In genomic region chr16:19432429-19432828, GRCh38 we compare ENCODE assay signal across 11 cellular contexts. TPM values are rescaled to one million over a fixed set of nuclear protein-coding genes. Genes with fewer than 3 reads are reported as not detected.
DNase-seq lines count a peak whose midpoint lies in the region; ATAC-seq and TF ChIP-seq lines count a peak whose summit lies in the region.
"Had no signal": no experiment of that assay in that cellular context is flagged by ENCODE, and none has a peak within 500 bp of the region (broad histone marks: within the 10 kb centered on the region; RNA-seq: fewer than 3 reads in every experiment).

No MANE protein-coding gene starts in this region.

- no peak for TF ChIP-seq POLR2A in body of pancreas (IDR thresholded peaks at IDR 0.05)

- no peaks in the 10 kb centered on the region for H3K9me3 ChIP-seq in body of pancreas
- H3K9me3 ChIP-seq: MG63, ovary had no signal

- intact Hi-C loops in body of pancreas (cut with DNase I) = no loop called here

- H3K27me3 ChIP-seq in body of pancreas = no peaks in the 10 kb centered on the region
- H3K27me3 ChIP-seq: MG63, ovary had no signal

- ATAC-seq in body of pancreas = peak; percentile 82
- ATAC-seq in GM18519 (IDR thresholded peaks at IDR 0.05; ENCODE audit: low FRiP score, unreplicated experiment) = no peak
- ATAC-seq: activated CD8-positive, alpha-beta T cell treated with anti-CD3 and anti-CD28 coated beads for 36 hours had no signal

- no peak overlapping the region for H3K4me3 ChIP-seq in body of pancreas
- H3K4me3 ChIP-seq: MG63, ovary had no signal

- H3K36me3 ChIP-seq in body of pancreas (replicated peaks in 1 of 2; ENCODE audit: insufficient read depth in 1 of 2, low read depth in 2 of 2) = no peaks in the 10 kb centered on the region
- H3K36me3 ChIP-seq: MG63, ovary had no signal

- peak; percentile 42 for DNase-seq in GF-D8 (lab: John Stamatoyannopoulos, UW)
- peak in 2 of 3 experiments; percentile 10 to 57 for DNase-seq in NCI-H1417 (lab: John Stamatoyannopoulos, UW)
- DNase-seq in body of pancreas = peak; percentile 37 to 86 (median 40)
- DNase-seq in mucosa of gallbladder (ENCODE audit: low spot score) = peak; percentile 46
- DNase-seq in stimulated activated CD4-positive, alpha-beta T cell treated with anti-CD3 and anti-CD28 coated beads, Interleukin-4, amount 100 ng/mL, for 4 hours = no peak
- DNase-seq in central memory CD4-positive, alpha-beta T cell = no peak
- DNase-seq in cerebellar nuclear complex (lab: John Stamatoyannopoulos, UW) = no peak
- DNase-seq: activated CD8-positive, alpha-beta T cell treated with anti-CD3 and anti-CD28 coated beads for 36 hours; ovary had no signal

- H3K4me1 ChIP-seq in body of pancreas = peaks cover 55% of the 10 kb centered on the region

- no peak for TF ChIP-seq CTCF in body of pancreas (IDR thresholded peaks at IDR 0.05)

- peak overlapping the region in 3 of 4 donors; percentile 41 to 82 (median 67) for H3K27ac ChIP-seq in body of pancreas
- H3K27ac ChIP-seq: ovary had no signal

RNA-seq across cellular contexts. Expression of gene TMC5, which starts 14.7 kb away (rescaled TPM):
- total RNA-seq in body of pancreas (1 to 10 TPM in 1 of 2 donors, under 1 TPM in 1; 0.66 to 2.3 TPM), mucosa of gallbladder (46.8 TPM)
- total RNA-seq: activated CD8-positive, alpha-beta T cell treated with anti-CD3 and anti-CD28 coated beads for 36 hours had no signal

Comparison
In these comparisons a context has a peak if more than half of its experiments do, and no peak if none do; other contexts are left out.
1. DNase-seq: peak in GF-D8 (single experiment), NCI-H1417 (2 of 3), body of pancreas (4 of 4) and mucosa of gallbladder (single experiment); none in stimulated activated CD4-positive, alpha-beta T cell treated with anti-CD3 and anti-CD28 coated beads, Interleukin-4, amount 100 ng/mL, for 4 hours (0 of 2), central memory CD4-positive, alpha-beta T cell (single experiment) and cerebellar nuclear complex (0 of 2).
2. RNA of gene TMC5, which starts 14.7 kb away (total RNA-seq): 46.8 TPM in mucosa of gallbladder (single experiment); 0.66 to 2.3 TPM in body of pancreas; every median in the first group is over 10 times any median in the second.